Comparison of ENCODE assay signal across 1 cellular context in genomic region chr1:109306832-109307362, GRCh38.
TF ChIP-seq lines count a peak whose summit lies in the region.

Gene MYBPHL, minus strand, starts transcription at chr1:109307011. Its CDS starts 20 bp downstream, at chr1:109306991.

TF ChIP-seq in H1, 55 proteins besides CTCF, POLR2A, EP300 and RAD21:
- TF ChIP-seq POLR2AphosphoS5 (IDR thresholded peaks at IDR 0.05; ENCODE audit: low read depth, low read length) (no peak), NRF1 (IDR thresholded peaks at IDR 0.05; ENCODE audit: low read depth, low read length) (no peak), CEBPB (IDR thresholded peaks at IDR 0.05; ENCODE audit: low read depth, low read length) (0 out of 2 replicates have a peak, but pooled peaks have one; percentile 5)
